Comparison of ENCODE assay signal across 9 cellular contexts in genomic region chr9:134403682-134404301, GRCh38.
A peak's percentile ranks its signal among the peaks of the same experiment; 100 is the strongest.
DNase-seq lines count a peak whose midpoint lies in the region; ATAC-seq lines count a peak whose summit lies in the region.
"Had no signal": no experiment of that assay in that cellular context is flagged by ENCODE, and none has a peak within 500 bp of the region (broad histone marks: within the 10 kb centered on the region; RNA-seq: fewer than 3 reads in every experiment).

No MANE protein-coding gene starts in this region.

- peaks cover 7% of the 10 kb centered on the region for H3K9me3 ChIP-seq in BLaER1

- H3K36me3 Mint-ChIP-seq in activated naive CD8-positive, alpha-beta T cell treated with anti-CD3 and anti-CD28 coated beads for 36 hours, result peaks cover 10% of the 10 kb centered on the region
- peaks cover 66% of the 10 kb centered on the region for H3K36me3 Mint-ChIP-seq in stimulated activated effector memory CD8-positive, alpha-beta T cell treated with anti-CD3 and anti-CD28 coated beads, Interleukin-12 subunit alpha, Interleukin-12 subunit beta, amount 100 ng/mL, for 72 hours

- H4K20me1 ChIP-seq in BLaER1, result peaks cover 100% of the 10 kb centered on the region

- H3K4me1 Mint-ChIP-seq in activated naive CD8-positive, alpha-beta T cell treated with anti-CD3 and anti-CD28 coated beads for 36 hours, result peaks cover 30% of the 10 kb centered on the region
- peaks cover 62% of the 10 kb centered on the region for H3K4me1 Mint-ChIP-seq in stimulated activated effector memory CD8-positive, alpha-beta T cell treated with anti-CD3 and anti-CD28 coated beads, Interleukin-12 subunit alpha, Interleukin-12 subunit beta, amount 100 ng/mL, for 72 hours

- peaks cover 36% of the 10 kb centered on the region for H3K36me3 ChIP-seq in BLaER1
- H3K36me3 ChIP-seq: cardiac muscle cell had no signal

- H3K4me2 ChIP-seq in BLaER1, result peak overlapping the region; percentile 92

- intact Hi-C loops in left cardiac atrium (cut with DNase I), result loop anchor here in 1 of 2 donors (10.0 kb wide), 1 partner anchor 69 kb away; no protein-coding TSS in a partner anchor

- ATAC-seq in left cardiac atrium (peak; percentile 10 to 14), HG02840 (IDR thresholded peaks at IDR 0.05; ENCODE audit: low FRiP score, unreplicated experiment) (no peak), HG02759 (IDR thresholded peaks at IDR 0.05; ENCODE audit: unreplicated experiment) (no peak)
- ATAC-seq in stimulated activated effector memory CD8-positive, alpha-beta T cell treated with anti-CD3 and anti-CD28 coated beads, Interleukin-12 subunit alpha, Interleukin-12 subunit beta, amount 100 ng/mL, for 72 hours, result peak; percentile 31

- peaks cover 8% of the 10 kb centered on the region for H3K27me3 Mint-ChIP-seq in activated naive CD8-positive, alpha-beta T cell treated with anti-CD3 and anti-CD28 coated beads for 36 hours

- H3K27me3 ChIP-seq in BLaER1, result no peaks in the 10 kb centered on the region
- H3K27me3 ChIP-seq: cardiac muscle cell had no signal

- DNase-seq in MV-4-11 (lab: John Stamatoyannopoulos, UW) (peak; percentile 94), left cardiac atrium (peak; percentile 91), 8988T (no peak)
- DNase-seq in activated naive CD8-positive, alpha-beta T cell treated with anti-CD3 and anti-CD28 coated beads for 36 hours, result peak; percentile 42
- DNase-seq in stimulated activated effector memory CD8-positive, alpha-beta T cell treated with anti-CD3 and anti-CD28 coated beads, Interleukin-12 subunit alpha, Interleukin-12 subunit beta, amount 100 ng/mL, for 72 hours (ENCODE audit: low spot score in 2 of 2), result no peak

- H3K4me3 ChIP-seq in BLaER1, result 0 out of 2 replicates have a peak overlapping the region, but pooled peaks have one; percentile 27
- H3K4me3 ChIP-seq: cardiac muscle cell had no signal

- H3K9ac ChIP-seq in BLaER1, result no peak overlapping the region

- no peak overlapping the region for H3K27ac Mint-ChIP-seq in activated naive CD8-positive, alpha-beta T cell treated with anti-CD3 and anti-CD28 coated beads for 36 hours
- peak overlapping the region; percentile 68 for H3K27ac Mint-ChIP-seq in stimulated activated effector memory CD8-positive, alpha-beta T cell treated with anti-CD3 and anti-CD28 coated beads, Interleukin-12 subunit alpha, Interleukin-12 subunit beta, amount 100 ng/mL, for 72 hours

- peak overlapping the region; percentile 34 for H3K4me3 Mint-ChIP-seq in activated naive CD8-positive, alpha-beta T cell treated with anti-CD3 and anti-CD28 coated beads for 36 hours
- peak overlapping the region; percentile 64 for H3K4me3 Mint-ChIP-seq in stimulated activated effector memory CD8-positive, alpha-beta T cell treated with anti-CD3 and anti-CD28 coated beads, Interleukin-12 subunit alpha, Interleukin-12 subunit beta, amount 100 ng/mL, for 72 hours

- H3K4me1 ChIP-seq in BLaER1, result peaks cover 99% of the 10 kb centered on the region

- peaks cover 3% of the 10 kb centered on the region for H3K9me3 Mint-ChIP-seq in activated naive CD8-positive, alpha-beta T cell treated with anti-CD3 and anti-CD28 coated beads for 36 hours
- no peaks in the 10 kb centered on the region for H3K9me3 Mint-ChIP-seq in stimulated activated effector memory CD8-positive, alpha-beta T cell treated with anti-CD3 and anti-CD28 coated beads, Interleukin-12 subunit alpha, Interleukin-12 subunit beta, amount 100 ng/mL, for 72 hours

- peak overlapping the region; percentile 15; the same call in 1 of the 2 replicates for H3K27ac ChIP-seq in BLaER1
- H3K27ac ChIP-seq: cardiac muscle cell had no signal

Comparison
In these comparisons a context has a peak if more than half of its experiments do, and no peak if none do; other contexts are left out.
1. DNase-seq: peak in MV-4-11 (single experiment), activated naive CD8-positive, alpha-beta T cell treated with anti-CD3 and anti-CD28 coated beads for 36 hours (single experiment) and left cardiac atrium (single experiment); none in stimulated activated effector memory CD8-positive, alpha-beta T cell treated with anti-CD3 and anti-CD28 coated beads, Interleukin-12 subunit alpha, Interleukin-12 subunit beta, amount 100 ng/mL, for 72 hours (0 of 2) and 8988T (single experiment).
2. ATAC-seq: peak in left cardiac atrium (2 of 2) and stimulated activated effector memory CD8-positive, alpha-beta T cell treated with anti-CD3 and anti-CD28 coated beads, Interleukin-12 subunit alpha, Interleukin-12 subunit beta, amount 100 ng/mL, for 72 hours (single experiment); none in HG02840 (single experiment) and HG02759 (single experiment).